In the genomic region with DNA sequence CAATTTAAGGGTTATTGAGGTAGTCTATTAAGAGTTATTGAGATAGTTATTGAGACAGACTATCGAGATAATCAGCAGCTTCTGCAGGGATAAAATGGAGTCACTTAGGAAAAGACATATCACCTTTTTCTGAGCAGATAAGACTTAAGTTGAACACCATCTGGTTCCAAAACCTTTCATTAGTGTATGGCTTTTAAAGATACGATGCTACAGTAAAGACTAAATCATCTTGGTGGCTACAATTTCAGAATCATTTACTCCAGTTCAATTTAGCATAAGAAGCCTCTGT, we compare ENCODE assay signal across 6 cellular contexts.
"Had no signal": no experiment of that assay in that cellular context is flagged by ENCODE, and none has a peak within 500 bp of the region (broad histone marks: within the 10 kb centered on the region; RNA-seq: fewer than 3 reads in every experiment).

No MANE protein-coding gene starts in this region.

- H3K4me1 ChIP-seq: HAP-1 had no signal

- H3K27ac ChIP-seq: HL-60 had no signal

- FAIRE-seq: HepG2 had no signal

- H3K9me3 ChIP-seq: HAP-1 had no signal

- H3K4me3 ChIP-seq: HAP-1 had no signal

- DNase-seq: GOT3, H7, HFFc6 had no signal

- H3K36me3 ChIP-seq: HAP-1 had no signal
